ENCODE assay signal across 24 cellular contexts in the genomic region with DNA sequence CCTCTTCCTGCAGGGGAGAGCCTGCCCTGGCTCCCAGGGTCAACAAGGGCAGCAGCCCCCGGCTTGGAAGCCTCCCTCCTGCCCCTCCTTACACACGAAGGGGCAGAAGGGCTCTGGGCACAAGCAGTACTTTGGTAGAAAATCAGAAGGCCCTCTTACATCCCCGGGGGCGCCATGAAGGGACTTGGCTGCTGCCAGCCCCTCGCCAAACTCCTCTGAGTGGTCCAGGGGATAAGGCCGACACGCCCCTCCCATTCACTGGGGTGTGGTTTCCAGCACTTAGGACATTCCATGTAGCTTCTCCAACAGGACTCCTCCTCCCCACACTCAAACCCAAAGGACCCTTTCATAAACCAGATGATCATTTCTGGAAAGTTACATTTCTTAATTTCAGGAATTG. TPM values are rescaled to one million over a fixed set of nuclear protein-coding genes. Genes with fewer than 3 reads are reported as not detected.
DNase-seq lines count a peak whose midpoint lies in the region; ATAC-seq and TF ChIP-seq lines count a peak whose summit lies in the region.
"Had no signal": no experiment of that assay in that cellular context is flagged by ENCODE, and none has a peak within 500 bp of the region (broad histone marks: within the 10 kb centered on the region; RNA-seq: fewer than 3 reads in every experiment).

No MANE protein-coding gene starts in this region.

- no peak overlapping the region for H3K4me3 ChIP-seq in BLaER1
- H3K4me3 ChIP-seq in KMS-11 (IDR thresholded peaks at IDR 0.05; ENCODE audit: insufficient read depth, low read depth, low read length), result no peak overlapping the region
- no peak overlapping the region for H3K4me3 ChIP-seq in hepatocyte
- H3K4me3 ChIP-seq: ascending aorta, GM12878, upper lobe of right lung had no signal

- WGBS in hepatocyte (ENCODE audit: low lambda C conversion rate, missing lambda C conversion rate), result 12% methylated on average over 7 of the region's 7 CpGs

- H3K4me1 ChIP-seq in BLaER1 (peaks cover 37% of the 10 kb centered on the region), KMS-11 (ENCODE audit: low read depth, poor library complexity, severe bottlenecking) (peaks cover 24% of the 10 kb centered on the region), hepatocyte (ENCODE audit: insufficient read depth) (no peaks in the 10 kb centered on the region)
- H3K4me1 ChIP-seq: ascending aorta, psoas muscle, upper lobe of right lung had no signal

- H2AFZ ChIP-seq in KMS-11 (ENCODE audit: low read depth) (peak overlapping the region; percentile 56; the same call in 1 of the 2 replicates), hepatocyte (no peak overlapping the region)

- H3K4me1 Mint-ChIP-seq in nephron progenitor cell, result peaks cover 35% of the 10 kb centered on the region
- peaks cover 3% of the 10 kb centered on the region for H3K4me1 Mint-ChIP-seq in activated T-helper 2 cell treated with anti-CD3 and anti-CD28 coated beads, Interferon-gamma antibody, Interleukin-2, Interleukin-4, amounts not matched to agents 10 μg/mL and 5 μg/mL and 100 μg/mL, durations not matched to agents 14 hours and 24 hours and 36 hours (ENCODE audit: low read depth)

- H3K9me3 ChIP-seq in BLaER1 (no peaks in the 10 kb centered on the region), hepatocyte (ENCODE audit: low read depth) (no peaks in the 10 kb centered on the region)
- H3K9me3 ChIP-seq: ascending aorta, psoas muscle, upper lobe of right lung had no signal

- DNase-seq in hepatocyte (ENCODE audit: low spot score) (peak; percentile 7), nephron progenitor cell (peak; percentile 50), NCI-H774 (lab: John Stamatoyannopoulos, UW) (no peak)
- DNase-seq in activated T-helper 2 cell treated with anti-CD3 and anti-CD28 coated beads, Interferon-gamma antibody, Interleukin-2, Interleukin-4, amounts not matched to agents 10 μg/mL and 5 μg/mL and 100 μg/mL, durations not matched to agents 14 hours and 24 hours and 36 hours (ENCODE audit: low spot score), result no peak
- no peak for DNase-seq in activated CD4-positive, alpha-beta T cell treated with anti-CD3 and anti-CD28 coated beads for 4 hours
- DNase-seq: COR-L47, HCEC 1CT, head of caudate nucleus, NCI-H1105, NCI-H2029 treated with DMSO at 0.1 percent for 48 hours, PC-3, psoas muscle, upper lobe of right lung had no signal

- H3K4me2 ChIP-seq in BLaER1 (peak overlapping the region; percentile 91), KMS-11 (peak overlapping the region; percentile 82), hepatocyte (no peak overlapping the region)

- no peak for ATAC-seq in HG02623 (IDR thresholded peaks at IDR 0.05; ENCODE audit: unreplicated experiment)
- ATAC-seq: GM12878; natural killer cell treated with Interleukin-12 subunit alpha and Interleukin-12 subunit beta and Interleukin-15 and Interleukin-18, amount 100 ng/mL, for 72 hours; PC-3; upper lobe of right lung had no signal

- H3K79me2 ChIP-seq in KMS-11 (ENCODE audit: insufficient read depth, low read depth), result peaks cover 36% of the 10 kb centered on the region
- no peaks in the 10 kb centered on the region for H3K79me2 ChIP-seq in hepatocyte

- no peak overlapping the region for H3K9ac ChIP-seq in BLaER1
- H3K9ac ChIP-seq in KMS-11, result peak overlapping the region; percentile 29; the same call in 1 of the 2 replicates

- peak overlapping the region; percentile 85 for H3K4me3 Mint-ChIP-seq in nephron progenitor cell
- H3K4me3 Mint-ChIP-seq in activated T-helper 2 cell treated with anti-CD3 and anti-CD28 coated beads, Interferon-gamma antibody, Interleukin-2, Interleukin-4, amounts not matched to agents 10 μg/mL and 5 μg/mL and 100 μg/mL, durations not matched to agents 14 hours and 24 hours and 36 hours (ENCODE audit: low read depth), result no peak overlapping the region
- H3K4me3 Mint-ChIP-seq: activated naive CD8-positive, alpha-beta T cell; central memory CD8-positive, alpha-beta T cell; natural killer cell treated with Interleukin-12 subunit alpha and Interleukin-12 subunit beta and Interleukin-15 and Interleukin-18, amount 100 ng/mL, for 72 hours; T-helper 2 cell treated with Interferon-gamma antibody and Interleukin-4, amounts not matched to agents 5 μg/mL and 100 μg/mL, for 36 hours had no signal

- peaks cover 9% of the 10 kb centered on the region for H3K36me3 Mint-ChIP-seq in nephron progenitor cell (ENCODE audit: low read depth)
- H3K36me3 Mint-ChIP-seq in activated T-helper 2 cell treated with anti-CD3 and anti-CD28 coated beads, Interferon-gamma antibody, Interleukin-2, Interleukin-4, amounts not matched to agents 10 μg/mL and 5 μg/mL and 100 μg/mL, durations not matched to agents 14 hours and 24 hours and 36 hours (ENCODE audit: low read depth), result no peaks in the 10 kb centered on the region
- H3K36me3 Mint-ChIP-seq: activated naive CD8-positive, alpha-beta T cell; natural killer cell treated with Interleukin-12 subunit alpha and Interleukin-12 subunit beta and Interleukin-15 and Interleukin-18, amount 100 ng/mL, for 72 hours had no signal

- H3K27me3 Mint-ChIP-seq in nephron progenitor cell (ENCODE audit: low read depth, poor library complexity), result peaks cover 26% of the 10 kb centered on the region
- peaks cover 63% of the 10 kb centered on the region for H3K27me3 Mint-ChIP-seq in activated T-helper 2 cell treated with anti-CD3 and anti-CD28 coated beads, Interferon-gamma antibody, Interleukin-2, Interleukin-4, amounts not matched to agents 10 μg/mL and 5 μg/mL and 100 μg/mL, durations not matched to agents 14 hours and 24 hours and 36 hours (ENCODE audit: low read depth)

- H3K27ac Mint-ChIP-seq in nephron progenitor cell, result no peak overlapping the region
- H3K27ac Mint-ChIP-seq in activated T-helper 2 cell treated with anti-CD3 and anti-CD28 coated beads, Interferon-gamma antibody, Interleukin-2, Interleukin-4, amounts not matched to agents 10 μg/mL and 5 μg/mL and 100 μg/mL, durations not matched to agents 14 hours and 24 hours and 36 hours, result no peak overlapping the region
- H3K27ac Mint-ChIP-seq: activated naive CD8-positive, alpha-beta T cell; natural killer cell treated with Interleukin-12 subunit alpha and Interleukin-12 subunit beta and Interleukin-15 and Interleukin-18, amount 100 ng/mL, for 72 hours; T-helper 2 cell treated with Interferon-gamma antibody and Interleukin-4, amounts not matched to agents 5 μg/mL and 100 μg/mL, for 36 hours had no signal

- no peaks in the 10 kb centered on the region for H4K20me1 ChIP-seq in BLaER1
- 0 out of 2 replicates have a peak, but pooled peaks cover 3% of the 10 kb centered on the region for H4K20me1 ChIP-seq in KMS-11 (ENCODE audit: insufficient read depth)
- no peaks in the 10 kb centered on the region for H4K20me1 ChIP-seq in hepatocyte (ENCODE audit: insufficient read depth, poor library complexity, severe bottlenecking)

- H3K27ac ChIP-seq in BLaER1 (no peak overlapping the region), KMS-11 (peak overlapping the region; percentile 93), hepatocyte (no peak overlapping the region)
- H3K27ac ChIP-seq: ascending aorta, psoas muscle, upper lobe of right lung had no signal

- H3K9me2 ChIP-seq in hepatocyte (replicated peaks; ENCODE audit: insufficient read depth), result no peaks in the 10 kb centered on the region

- peaks cover 18% of the 10 kb centered on the region for H3K27me3 ChIP-seq in BLaER1
- no peaks in the 10 kb centered on the region for H3K27me3 ChIP-seq in KMS-11 (ENCODE audit: insufficient read depth, low read depth)
- peaks cover 96% of the 10 kb centered on the region for H3K27me3 ChIP-seq in hepatocyte
- H3K27me3 ChIP-seq: ascending aorta had no signal

- no peaks in the 10 kb centered on the region for H3K36me3 ChIP-seq in BLaER1
- no peaks in the 10 kb centered on the region for H3K36me3 ChIP-seq in KMS-11 (ENCODE audit: insufficient read depth)
- no peaks in the 10 kb centered on the region for H3K36me3 ChIP-seq in hepatocyte (replicated peaks; ENCODE audit: insufficient read depth, low read depth)
- H3K36me3 ChIP-seq: ascending aorta, upper lobe of right lung had no signal

- H3K9me3 Mint-ChIP-seq in nephron progenitor cell, result no peaks in the 10 kb centered on the region
- no peaks in the 10 kb centered on the region for H3K9me3 Mint-ChIP-seq in activated T-helper 2 cell treated with anti-CD3 and anti-CD28 coated beads, Interferon-gamma antibody, Interleukin-2, Interleukin-4, amounts not matched to agents 10 μg/mL and 5 μg/mL and 100 μg/mL, durations not matched to agents 14 hours and 24 hours and 36 hours
- H3K9me3 Mint-ChIP-seq: central memory CD8-positive, alpha-beta T cell; natural killer cell treated with Interleukin-12 subunit alpha and Interleukin-12 subunit beta and Interleukin-15 and Interleukin-18, amount 100 ng/mL, for 72 hours; T-helper 2 cell treated with Interferon-gamma antibody and Interleukin-4, amounts not matched to agents 5 μg/mL and 100 μg/mL, for 36 hours had no signal

- TF ChIP-seq CTCF in KMS-11 (conservative IDR thresholded peaks at IDR 0.05; ENCODE audit: low read depth, low read length), result no peak
- no peak for TF ChIP-seq CTCF in hepatocyte (IDR thresholded peaks at IDR 0.05; ENCODE audit: poor library complexity)
- TF ChIP-seq CTCF in nephron progenitor cell (IDR thresholded peaks at IDR 0.05), result no peak

- intact Hi-C loops in activated T-helper 2 cell treated with anti-CD3 and anti-CD28 coated beads, Interferon-gamma antibody, Interleukin-2, Interleukin-4, amounts not matched to agents 10 μg/mL and 5 μg/mL and 100 μg/mL, durations not matched to agents 14 hours and 24 hours and 36 hours (cut with micrococcal nuclease), result no loop called here

RNA-seq across cellular contexts. Expression of gene ST8SIA2, which starts 1.2 kb away (rescaled TPM):
- 0.48 and 0.87 TPM in 2 replicates for total RNA-seq in hepatocyte
- polyA plus RNA-seq in hepatocyte, result 1.1 and 1.7 TPM in 2 replicates
- total RNA-seq in activated T-helper 2 cell treated with anti-CD3 and anti-CD28 coated beads, Interferon-gamma antibody, Interleukin-2, Interleukin-4, amounts not matched to agents 10 μg/mL and 5 μg/mL and 100 μg/mL, durations not matched to agents 14 hours and 24 hours and 36 hours, result not detected in 2 replicates
- total RNA-seq: ascending aorta; GM12878; liver; natural killer cell treated with Interleukin-12 subunit alpha and Interleukin-12 subunit beta and Interleukin-15 and Interleukin-18, amount 100 ng/mL, for 72 hours; PC-3; subcutaneous adipose tissue; upper lobe of right lung had no signal
- polyA plus RNA-seq: GM12878, liver had no signal

Comparison
In these comparisons a context has a peak if more than half of its experiments do, and no peak if none do; other contexts are left out.
1. DNase-seq: peak in hepatocyte (single experiment) and nephron progenitor cell (single experiment); none in activated T-helper 2 cell treated with anti-CD3 and anti-CD28 coated beads, Interferon-gamma antibody, Interleukin-2, Interleukin-4, amounts not matched to agents 10 μg/mL and 5 μg/mL and 100 μg/mL, durations not matched to agents 14 hours and 24 hours and 36 hours (single experiment), activated CD4-positive, alpha-beta T cell treated with anti-CD3 and anti-CD28 coated beads for 4 hours (0 of 2) and NCI-H774 (single experiment).